Comparison of ENCODE assay signal across 25 cellular contexts in genomic region chr12:114945351-114945750, GRCh38.
"Had no signal": no experiment of that assay in that cellular context is flagged by ENCODE, and none has a peak within 500 bp of the region (broad histone marks: within the 10 kb centered on the region; RNA-seq: fewer than 3 reads in every experiment).

No MANE protein-coding gene starts in this region.

- H3K4me1 ChIP-seq: left lung, pancreas, prostate gland, suprapubic skin, tibial artery, upper lobe of right lung had no signal

- H3K36me3 ChIP-seq: left lung, pancreas, prostate gland, suprapubic skin, thoracic aorta, tibial artery, upper lobe of right lung had no signal

- H3K9me3 ChIP-seq: left lung, mucosa of descending colon, pancreas, prostate gland, suprapubic skin, thoracic aorta, tibial artery, upper lobe of right lung had no signal

- H3K27me3 ChIP-seq: left lung, suprapubic skin, tibial artery, upper lobe of right lung had no signal

- H3K27ac ChIP-seq: left lung, pancreas, prostate gland, suprapubic skin, thoracic aorta, tibial artery, upper lobe of right lung had no signal

- H3K4me3 ChIP-seq: left lung, lung, mucosa of descending colon, pancreas, prostate gland, suprapubic skin, thoracic aorta, tibial artery, upper lobe of right lung had no signal

- DNase-seq: hypothalamus; immature natural killer cell; kidney; left colon; left lung; midbrain; mucosa of descending colon; naive thymus-derived CD8-positive, alpha-beta T cell; nucleus accumbens; pancreas; posterior cingulate gyrus; retina; right cardiac atrium; stimulated activated CD4-positive, alpha-beta T cell treated with anti-CD3 and anti-CD28 coated beads, Interleukin-12 subunit alpha, Interleukin-12 subunit beta, amount 100 ng/mL, for 4 hours; stimulated activated CD4-positive, alpha-beta T cell treated with anti-CD3 and anti-CD28 coated beads, Interleukin-4, amount 100 ng/mL, for 24 hours; stimulated activated naive CD4-positive, alpha-beta T cell; tibial artery; trophoblast cell; upper lobe of right lung had no signal

- ATAC-seq: left colon; left lung; mucosa of descending colon; naive thymus-derived CD8-positive, alpha-beta T cell; pancreas; right cardiac atrium; sciatic nerve; stimulated activated effector memory CD8-positive, alpha-beta T cell treated with anti-CD3 and anti-CD28 coated beads, Interleukin-12 subunit alpha, Interleukin-12 subunit beta, amount 100 ng/mL, for 72 hours; upper lobe of right lung had no signal
